Comparison of ENCODE assay signal across 1 cellular context in genomic region chr19:2902590-2903218, GRCh38.
TF ChIP-seq lines count a peak whose summit lies in the region.

No MANE protein-coding gene starts in this region.

TF ChIP-seq in HepG2, 621 proteins besides CTCF, POLR2A, EP300 and RAD21 (continued from another document and continues in another):
- TF ChIP-seq ZNF646 (CRISPR knock-in tag; IDR thresholded peaks at IDR 0.05) (no peak), SAP130 (CRISPR knock-in tag; IDR thresholded peaks at IDR 0.05; ENCODE audit: low read depth) (peak; percentile 56), BCL6 (CRISPR knock-in tag; IDR thresholded peaks at IDR 0.05) (no peak), PTBP1 (IDR thresholded peaks at IDR 0.05; ENCODE audit: low read depth, low read length, poor library complexity, severe bottlenecking) (no peak), FOXK2 (IDR thresholded peaks at IDR 0.05) (no peak), GFI1 (CRISPR knock-in tag; IDR thresholded peaks at IDR 0.05; ENCODE audit: borderline replicate concordance) (no peak), RXRB (CRISPR knock-in tag; IDR thresholded peaks at IDR 0.05; ENCODE audit: borderline replicate concordance) (no peak), NR2F1 (CRISPR knock-in tag; IDR thresholded peaks at IDR 0.05) (no peak), ZNF569 (CRISPR knock-in tag; IDR thresholded peaks at IDR 0.05; ENCODE audit: borderline replicate concordance) (no peak), ZSCAN21 (CRISPR knock-in tag; IDR thresholded peaks at IDR 0.05; ENCODE audit: borderline replicate concordance) (no peak), ZSCAN9 (CRISPR knock-in tag; IDR thresholded peaks at IDR 0.05; ENCODE audit: borderline replicate concordance) (no peak), MED13 (CRISPR knock-in tag; IDR thresholded peaks at IDR 0.05) (no peak), ZNF512B (CRISPR knock-in tag; IDR thresholded peaks at IDR 0.05; ENCODE audit: borderline replicate concordance) (no peak), NFE2L1 (CRISPR knock-in tag; IDR thresholded peaks at IDR 0.05; ENCODE audit: borderline replicate concordance) (no peak), DNMT3B (CRISPR knock-in tag; conservative IDR thresholded peaks at IDR 0.05) (no peak), E2F5 (CRISPR knock-in tag; conservative IDR thresholded peaks at IDR 0.05) (no peak), ZNF562 (CRISPR knock-in tag; IDR thresholded peaks at IDR 0.05; ENCODE audit: borderline replicate concordance) (no peak), PHF5A (CRISPR knock-in tag; IDR thresholded peaks at IDR 0.05; ENCODE audit: low read depth, unreplicated experiment) (no peak), IKZF1 (IDR thresholded peaks at IDR 0.05) (no peak), ATF4 (CRISPR knock-in tag; IDR thresholded peaks at IDR 0.05) (0 out of 4 replicates have a peak, but pooled peaks of 1 of the 2 experiments have one; percentile 17), NAIF1 (CRISPR knock-in tag; IDR thresholded peaks at IDR 0.05; ENCODE audit: borderline replicate concordance) (no peak), IKZF4 (CRISPR knock-in tag; IDR thresholded peaks at IDR 0.05; ENCODE audit: borderline replicate concordance, low read depth, not compliant biosample characterization) (no peak), NR2F2 (IDR thresholded peaks at IDR 0.05; ENCODE audit: borderline replicate concordance, low read depth) (no peak), ZNF7 (CRISPR knock-in tag; IDR thresholded peaks at IDR 0.05) (no peak), TFDP1 (CRISPR knock-in tag; IDR thresholded peaks at IDR 0.05; ENCODE audit: borderline replicate concordance) (no peak), ISX (CRISPR knock-in tag; conservative IDR thresholded peaks at IDR 0.05) (no peak), SMARCE1 (IDR thresholded peaks at IDR 0.05; ENCODE audit: borderline replicate concordance) (no peak), MAFK (conservative IDR thresholded peaks at IDR 0.05 in 1 of 2, IDR thresholded peaks at IDR 0.05 in 1 of 2; ENCODE audit: low read length in 2 of 2) (peak; percentile 45 to 47), RBAK (CRISPR knock-in tag; IDR thresholded peaks at IDR 0.05) (no peak), ZNF644 (CRISPR knock-in tag; IDR thresholded peaks at IDR 0.05; ENCODE audit: low read depth) (no peak), NFKB2 (CRISPR knock-in tag; IDR thresholded peaks at IDR 0.05; ENCODE audit: borderline replicate concordance) (no peak), ZNF331 (CRISPR knock-in tag; IDR thresholded peaks at IDR 0.05) (no peak), CBFB (CRISPR knock-in tag; IDR thresholded peaks at IDR 0.05) (no peak), ARNT (IDR thresholded peaks at IDR 0.05) (no peak), ARID4A (CRISPR knock-in tag; IDR thresholded peaks at IDR 0.05; ENCODE audit: borderline replicate concordance) (no peak)
- TF ChIP-seq, protein P1, sequence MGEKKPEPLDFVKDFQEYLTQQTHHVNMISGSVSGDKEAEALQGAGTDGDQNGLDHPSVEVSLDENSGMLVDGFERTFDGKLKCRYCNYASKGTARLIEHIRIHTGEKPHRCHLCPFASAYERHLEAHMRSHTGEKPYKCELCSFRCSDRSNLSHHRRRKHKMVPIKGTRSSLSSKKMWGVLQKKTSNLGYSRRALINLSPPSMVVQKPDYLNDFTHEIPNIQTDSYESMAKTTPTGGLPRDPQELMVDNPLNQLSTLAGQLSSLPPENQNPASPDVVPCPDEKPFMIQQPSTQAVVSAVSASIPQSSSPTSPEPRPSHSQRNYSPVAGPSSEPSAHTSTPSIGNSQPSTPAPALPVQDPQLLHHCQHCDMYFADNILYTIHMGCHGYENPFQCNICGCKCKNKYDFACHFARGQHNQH (CRISPR knock-in tag; IDR thresholded peaks at IDR 0.05), result no peak
- TF ChIP-seq, protein P2, sequence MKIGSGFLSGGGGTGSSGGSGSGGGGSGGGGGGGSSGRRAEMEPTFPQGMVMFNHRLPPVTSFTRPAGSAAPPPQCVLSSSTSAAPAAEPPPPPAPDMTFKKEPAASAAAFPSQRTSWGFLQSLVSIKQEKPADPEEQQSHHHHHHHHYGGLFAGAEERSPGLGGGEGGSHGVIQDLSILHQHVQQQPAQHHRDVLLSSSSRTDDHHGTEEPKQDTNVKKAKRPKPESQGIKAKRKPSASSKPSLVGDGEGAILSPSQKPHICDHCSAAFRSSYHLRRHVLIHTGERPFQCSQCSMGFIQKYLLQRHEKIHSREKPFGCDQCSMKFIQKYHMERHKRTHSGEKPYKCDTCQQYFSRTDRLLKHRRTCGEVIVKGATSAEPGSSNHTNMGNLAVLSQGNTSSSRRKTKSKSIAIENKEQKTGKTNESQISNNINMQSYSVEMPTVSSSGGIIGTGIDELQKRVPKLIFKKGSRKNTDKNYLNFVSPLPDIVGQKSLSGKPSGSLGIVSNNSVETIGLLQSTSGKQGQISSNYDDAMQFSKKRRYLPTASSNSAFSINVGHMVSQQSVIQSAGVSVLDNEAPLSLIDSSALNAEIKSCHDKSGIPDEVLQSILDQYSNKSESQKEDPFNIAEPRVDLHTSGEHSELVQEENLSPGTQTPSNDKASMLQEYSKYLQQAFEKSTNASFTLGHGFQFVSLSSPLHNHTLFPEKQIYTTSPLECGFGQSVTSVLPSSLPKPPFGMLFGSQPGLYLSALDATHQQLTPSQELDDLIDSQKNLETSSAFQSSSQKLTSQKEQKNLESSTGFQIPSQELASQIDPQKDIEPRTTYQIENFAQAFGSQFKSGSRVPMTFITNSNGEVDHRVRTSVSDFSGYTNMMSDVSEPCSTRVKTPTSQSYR (CRISPR knock-in tag; IDR thresholded peaks at IDR 0.05; ENCODE audit: borderline replicate concordance), result peak; percentile 68
- TF ChIP-seq, protein P3, sequence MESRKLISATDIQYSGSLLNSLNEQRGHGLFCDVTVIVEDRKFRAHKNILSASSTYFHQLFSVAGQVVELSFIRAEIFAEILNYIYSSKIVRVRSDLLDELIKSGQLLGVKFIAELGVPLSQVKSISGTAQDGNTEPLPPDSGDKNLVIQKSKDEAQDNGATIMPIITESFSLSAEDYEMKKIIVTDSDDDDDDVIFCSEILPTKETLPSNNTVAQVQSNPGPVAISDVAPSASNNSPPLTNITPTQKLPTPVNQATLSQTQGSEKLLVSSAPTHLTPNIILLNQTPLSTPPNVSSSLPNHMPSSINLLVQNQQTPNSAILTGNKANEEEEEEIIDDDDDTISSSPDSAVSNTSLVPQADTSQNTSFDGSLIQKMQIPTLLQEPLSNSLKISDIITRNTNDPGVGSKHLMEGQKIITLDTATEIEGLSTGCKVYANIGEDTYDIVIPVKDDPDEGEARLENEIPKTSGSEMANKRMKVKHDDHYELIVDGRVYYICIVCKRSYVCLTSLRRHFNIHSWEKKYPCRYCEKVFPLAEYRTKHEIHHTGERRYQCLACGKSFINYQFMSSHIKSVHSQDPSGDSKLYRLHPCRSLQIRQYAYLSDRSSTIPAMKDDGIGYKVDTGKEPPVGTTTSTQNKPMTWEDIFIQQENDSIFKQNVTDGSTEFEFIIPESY (CRISPR knock-in tag; IDR thresholded peaks at IDR 0.05), result peak; percentile 87
